28 cellular contexts compared by ENCODE assay signal in the genomic region with DNA sequence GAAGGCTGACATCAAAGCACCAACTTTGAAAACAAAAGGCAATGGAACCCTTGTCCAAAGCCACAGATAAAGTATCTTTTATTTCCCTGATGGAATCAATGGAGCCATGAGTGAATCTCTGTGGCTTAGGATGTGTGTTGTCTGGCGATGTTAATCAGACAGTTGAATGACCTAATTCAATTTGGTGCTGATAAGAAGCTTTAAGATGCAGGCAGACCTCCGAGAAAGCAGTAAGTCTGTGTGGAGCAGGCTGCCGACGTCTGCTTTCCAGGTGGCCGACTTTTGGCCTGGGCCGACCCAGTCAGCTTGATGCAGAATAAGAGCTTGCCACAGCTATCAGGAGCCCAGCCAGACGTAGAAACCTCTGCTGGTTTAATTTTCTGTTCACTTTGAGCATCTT. TPM values are rescaled to one million over a fixed set of nuclear protein-coding genes. Genes with fewer than 3 reads are reported as not detected.
"Had no signal": no experiment of that assay in that cellular context is flagged by ENCODE, and none has a peak within 500 bp of the region (broad histone marks: within the 10 kb centered on the region; RNA-seq: fewer than 3 reads in every experiment).

No MANE protein-coding gene starts in this region.

- H3K4me1 ChIP-seq: left lung, lower lobe of right lung, right atrium auricular region, right lobe of liver, stomach, tibial artery, upper lobe of right lung had no signal

- ATAC-seq: left colon; left lung; lower lobe of right lung; mucosa of descending colon; naive thymus-derived CD4-positive, alpha-beta T cell; natural killer cell treated with Interleukin-12 subunit alpha and Interleukin-12 subunit beta and Interleukin-15 and Interleukin-18, amount 100 ng/mL, for 72 hours; right lobe of liver; stimulated activated memory B cell treated with anti-CD40 and anti-IgM and Interleukin-4, amounts not matched to agents 10 μg/mL and 1 μg/mL and 100 μg/mL, for 72 hours; upper lobe of right lung had no signal

- H3K27me3 ChIP-seq: left lung, ovary, right atrium auricular region, right lobe of liver, tibial artery, upper lobe of right lung had no signal

- H3K4me2 ChIP-seq: smooth muscle cell had no signal

- H3K36me3 ChIP-seq: left lung, lower lobe of right lung, ovary, right atrium auricular region, right lobe of liver, stomach, thoracic aorta, tibial artery, upper lobe of right lung had no signal

- DNase-seq: hypothalamus; immature natural killer cell; kidney; left colon; left lung; lower lobe of right lung; mammary epithelial cell; mesenchymal stem cell; mucosa of descending colon; naive thymus-derived CD4-positive, alpha-beta T cell; ovary; right lobe of liver; stimulated activated CD4-positive, alpha-beta T cell treated with anti-CD3 and anti-CD28 coated beads, Interleukin-1b, Interleukin-23, amount 100 ng/mL, for 48 hours; stimulated activated CD4-positive, alpha-beta T cell treated with anti-CD3 and anti-CD28 coated beads, Interleukin-2, amount 100 ng/mL, for 48 hours; stimulated activated CD4-positive, alpha-beta T cell treated with anti-CD3 and anti-CD28 coated beads, Interleukin-4, amount 100 ng/mL, for 4 hours; stimulated activated CD8-positive, alpha-beta memory T cell treated with anti-CD3 and anti-CD28 coated beads, Interleukin-4, amount 100 ng/mL, for 48 hours; stimulated activated naive CD4-positive, alpha-beta T cell treated with Interleukin-2 at 50 U/mL for 16 hours; stomach; tibial artery; trophoblast cell; upper lobe of right lung had no signal

- H3K4me3 ChIP-seq: left lung, lower lobe of right lung, mucosa of descending colon, ovary, right atrium auricular region, right lobe of liver, smooth muscle cell, stomach, thoracic aorta, tibial artery, upper lobe of right lung had no signal

- H3K9me3 ChIP-seq: lower lobe of right lung, mucosa of descending colon, ovary, right lobe of liver, thoracic aorta, upper lobe of right lung had no signal

- H3K27ac ChIP-seq: left lung, lower lobe of right lung, ovary, right atrium auricular region, right lobe of liver, stomach, thoracic aorta, tibial artery, upper lobe of right lung had no signal

RNA-seq across cellular contexts. Expression of a gene that starts 21.1 kb away (rescaled TPM):
- total RNA-seq: mammary epithelial cell; myocyte; naive thymus-derived CD4-positive, alpha-beta T cell; renal cortical epithelial cell had no signal
- polyA plus RNA-seq: mammary epithelial cell; naive thymus-derived CD4-positive, alpha-beta T cell had no signal
